ENCODE assay signal across 27 cellular contexts in genomic region chr5:45225571-45226031, GRCh38.
DNase-seq lines count a peak whose midpoint lies in the region; ATAC-seq and TF ChIP-seq lines count a peak whose summit lies in the region.
"Had no signal": no experiment of that assay in that cellular context is flagged by ENCODE, and none has a peak within 500 bp of the region (broad histone marks: within the 10 kb centered on the region; RNA-seq: fewer than 3 reads in every experiment).

No MANE protein-coding gene starts in this region.

- H3K27me3 ChIP-seq in tibial nerve, result no peaks in the 10 kb centered on the region
- H3K27me3 ChIP-seq: brain microvascular endothelial cell had no signal

- no peaks in the 10 kb centered on the region for H3K4me1 ChIP-seq in tibial nerve
- H3K4me1 ChIP-seq: A549 had no signal

- WGBS in tibial nerve, 2 donors, result 97 to 98% methylated on average over 16 to 23 of the region's 25 CpGs

- DNase-seq in NCI-H146 (lab: John Stamatoyannopoulos, UW) (peak; percentile 23), NCI-H146 treated with DMSO at 0.1 percent for 48 hours (lab: John Stamatoyannopoulos, UW; ENCODE audit: unreplicated experiment) (no peak), HFF-Myc (ENCODE audit: extremely low read depth, low read depth) (no peak), SK-MEL-5 (ENCODE audit: low read depth, low spot score) (peak; percentile 62), islet precursor cell (peak; percentile 41), tibial nerve (ENCODE audit: low spot score in 2 of 2) (no peak), epidermal melanocyte (ENCODE audit: insufficient read length, low spot score) (no peak)
- DNase-seq in stimulated activated naive CD8-positive, alpha-beta T cell treated with anti-CD3 and anti-CD28 coated beads, Interleukin-15, Interleukin-2, amounts not matched to agents 100 U/mL and 50 U/mL, for 24 hours, result no peak
- DNase-seq: activated CD4-positive, alpha-beta T cell treated with anti-CD3 and anti-CD28 coated beads for 36 hours; amygdala; brain microvascular endothelial cell; CD8-positive, alpha-beta T cell; cerebellar nuclear complex; HFFc6; KBM-7; left cardiac atrium; MM.1S; naive thymus-derived CD4-positive, alpha-beta T cell; NCI-H1417; NCI-H2081 treated with DMSO at 0.1 percent for 48 hours; NCI-H345; NCI-H69; stimulated activated naive CD4-positive, alpha-beta T cell had no signal

- no peak overlapping the region for H3K27ac ChIP-seq in tibial nerve
- H3K27ac ChIP-seq: A549, brain microvascular endothelial cell had no signal

- peak; percentile 5 for TF ChIP-seq CTCF in HFF-Myc (IDR thresholded peaks at IDR 0.05; ENCODE audit: low read depth, low read length, missing control alignments)
- TF ChIP-seq CTCF in tibial nerve (IDR thresholded peaks at IDR 0.05), result peak in 1 of 5 experiments; percentile 7

- peaks cover 0 to 5% (median 0%) of the 10 kb centered on the region in 4 donors for H3K9me3 ChIP-seq in tibial nerve
- H3K9me3 ChIP-seq: A549 had no signal

- TF ChIP-seq POLR2A in tibial nerve (IDR thresholded peaks at IDR 0.05), result no peak

- H3K36me3 ChIP-seq in tibial nerve, result no peaks in the 10 kb centered on the region
- H3K36me3 ChIP-seq: brain microvascular endothelial cell had no signal

- in situ Hi-C loops in SK-MEL-5 (cut with HindIII; ENCODE audit: low pct_unique_long_range_greater_than_20kb, low sequenced_read_pairs), result no loop called here

- no peak for TF ChIP-seq EP300 in tibial nerve (IDR thresholded peaks at IDR 0.05)

- no peak overlapping the region for H3K4me3 ChIP-seq in HFF-Myc (replicated peaks; ENCODE audit: low read depth, low read length)
- no peak overlapping the region for H3K4me3 ChIP-seq in tibial nerve
- H3K4me3 ChIP-seq: A549, lung, smooth muscle cell had no signal

- no peak for ATAC-seq in stimulated activated naive CD8-positive, alpha-beta T cell treated with anti-CD3 and anti-CD28 coated beads, Interleukin-15, Interleukin-2, amounts not matched to agents 100 U/mL and 50 U/mL, for 24 hours
- ATAC-seq: activated CD4-positive, alpha-beta T cell treated with anti-CD3 and anti-CD28 coated beads for 36 hours; activated naive CD4-positive, alpha-beta T cell treated with anti-CD3 and anti-CD28 coated beads, Interleukin-2, amount 50 U/mL, for 72 hours; CD8-positive, alpha-beta T cell; left cardiac atrium; naive thymus-derived CD4-positive, alpha-beta T cell had no signal

Comparison
In these comparisons a context has a peak if more than half of its experiments do, and no peak if none do; other contexts are left out.
1. DNase-seq: peak in NCI-H146 (single experiment), SK-MEL-5 (single experiment) and islet precursor cell (single experiment); none in NCI-H146 treated with DMSO at 0.1 percent for 48 hours (single experiment), HFF-Myc (single experiment), stimulated activated naive CD8-positive, alpha-beta T cell treated with anti-CD3 and anti-CD28 coated beads, Interleukin-15, Interleukin-2, amounts not matched to agents 100 U/mL and 50 U/mL, for 24 hours (single experiment), tibial nerve (0 of 2) and epidermal melanocyte (single experiment).